In the genomic region with DNA sequence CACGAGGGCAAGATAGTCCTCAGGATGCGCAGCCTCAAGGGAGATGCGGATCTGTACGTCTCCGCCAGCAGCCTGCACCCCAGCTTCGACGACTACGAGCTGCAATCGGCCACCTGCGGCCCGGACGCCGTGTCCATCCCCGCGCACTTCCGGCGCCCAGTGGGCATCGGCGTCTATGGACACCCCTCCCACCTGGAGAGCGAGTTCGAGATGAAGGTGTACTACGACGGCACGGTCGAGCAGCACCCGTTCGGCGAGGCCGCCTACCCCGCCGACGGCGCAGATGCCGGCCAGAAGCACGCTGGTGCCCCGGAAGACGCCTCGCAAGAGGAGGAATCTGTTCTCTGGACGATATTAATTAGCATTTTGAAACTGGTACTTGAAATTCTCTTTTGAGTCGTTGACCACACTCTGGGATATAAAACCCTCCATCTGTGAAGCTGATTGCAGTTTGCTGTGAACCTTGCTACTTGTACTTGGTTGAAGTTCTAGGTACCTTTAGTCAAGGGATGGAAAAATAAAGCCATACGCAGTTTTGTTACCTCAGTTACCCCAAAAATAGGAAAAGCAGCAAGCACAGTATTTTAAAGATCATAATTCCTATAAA, we compare ENCODE assay signal across 6 cellular contexts. TPM values are rescaled to one million over a fixed set of nuclear protein-coding genes. Genes with fewer than 3 reads are reported as not detected.
A peak's percentile ranks its signal among the peaks of the same experiment; 100 is the strongest.
DNase-seq lines count a peak whose midpoint lies in the region; ATAC-seq lines count a peak whose summit lies in the region.

No MANE protein-coding gene starts in this region.

- peak overlapping the region; percentile 93 for H3K27ac Mint-ChIP-seq in stimulated activated memory B cell treated with anti-CD40 and anti-IgM and Interleukin-4, amounts not matched to agents 10 μg/mL and 1 μg/mL and 100 μg/mL, for 72 hours

- no peaks in the 10 kb centered on the region for H3K27me3 Mint-ChIP-seq in stimulated activated memory B cell treated with anti-CD40 and anti-IgM and Interleukin-4, amounts not matched to agents 10 μg/mL and 1 μg/mL and 100 μg/mL, for 72 hours

- H3K36me3 Mint-ChIP-seq in stimulated activated memory B cell treated with anti-CD40 and anti-IgM and Interleukin-4, amounts not matched to agents 10 μg/mL and 1 μg/mL and 100 μg/mL, for 72 hours, result peaks cover 12% of the 10 kb centered on the region

- peak in 3 of 4 experiments; percentile 14 to 42 (median 21) for DNase-seq in activated CD4-positive, CD25-positive, alpha-beta regulatory T cell (lab: John Stamatoyannopoulos, UW)
- DNase-seq in left cardiac atrium (no peak), COLO829 (ENCODE audit: low spot score) (no peak)

- intact Hi-C loops in left cardiac atrium (cut with DNase I), result loop anchor here in 1 of 2 donors (10.0 kb wide), 1 partner anchor 52 kb away; a partner anchor contains a TSS

- ATAC-seq in GM18519 (IDR thresholded peaks at IDR 0.05; ENCODE audit: low FRiP score, unreplicated experiment), result peak; percentile 2
- ATAC-seq in HG03060 (IDR thresholded peaks at IDR 0.05; ENCODE audit: low read depth, unreplicated experiment), result peak; percentile 1
- ATAC-seq in left cardiac atrium, result peak; percentile 0 to 12
- ATAC-seq in stimulated activated memory B cell treated with anti-CD40 and anti-IgM and Interleukin-4, amounts not matched to agents 10 μg/mL and 1 μg/mL and 100 μg/mL, for 72 hours, result peak; percentile 28

- no peaks in the 10 kb centered on the region for H3K9me3 Mint-ChIP-seq in stimulated activated memory B cell treated with anti-CD40 and anti-IgM and Interleukin-4, amounts not matched to agents 10 μg/mL and 1 μg/mL and 100 μg/mL, for 72 hours

- H3K4me1 Mint-ChIP-seq in stimulated activated memory B cell treated with anti-CD40 and anti-IgM and Interleukin-4, amounts not matched to agents 10 μg/mL and 1 μg/mL and 100 μg/mL, for 72 hours, result peaks cover 59% of the 10 kb centered on the region

- peak overlapping the region; percentile 95 for H3K4me3 Mint-ChIP-seq in stimulated activated memory B cell treated with anti-CD40 and anti-IgM and Interleukin-4, amounts not matched to agents 10 μg/mL and 1 μg/mL and 100 μg/mL, for 72 hours

RNA-seq across cellular contexts. Expression of a gene that starts 0.8 kb away (rescaled TPM):
- total RNA-seq in left cardiac atrium, result 10 to 100 TPM; 17.8 to 18.6 TPM

RNA-seq across cellular contexts. Expression of a gene that starts 0.9 kb away (rescaled TPM):
- total RNA-seq in left cardiac atrium, result 10 to 100 TPM; 12.3 to 12.9 TPM

RNA-seq across cellular contexts. Expression of a gene that starts 21.6 kb away (rescaled TPM):
- 10 to 100 TPM; 49.7 to 59.0 TPM for total RNA-seq in left cardiac atrium

RNA-seq across cellular contexts. Expression of a gene that starts 48.6 kb away (rescaled TPM):
- 1 to 10 TPM in 1 of 2 donors, under 1 TPM in 1; 0.59 to 1.1 TPM for total RNA-seq in left cardiac atrium

RNA-seq across cellular contexts. Expression of a gene that starts 48.7 kb away (rescaled TPM):
- 10 to 100 TPM; 10.5 to 11.3 TPM for total RNA-seq in left cardiac atrium

Comparison
In these comparisons a context has a peak if more than half of its experiments do, and no peak if none do; other contexts are left out.
1. DNase-seq: peak in activated CD4-positive, CD25-positive, alpha-beta regulatory T cell (3 of 4); none in left cardiac atrium (single experiment) and COLO829 (single experiment).
2. Peak in every context shown above with its lines, with median percentiles within 50 percentile points of each other: ATAC-seq.